ENCODE assay signal across 32 cellular contexts in the genomic region with DNA sequence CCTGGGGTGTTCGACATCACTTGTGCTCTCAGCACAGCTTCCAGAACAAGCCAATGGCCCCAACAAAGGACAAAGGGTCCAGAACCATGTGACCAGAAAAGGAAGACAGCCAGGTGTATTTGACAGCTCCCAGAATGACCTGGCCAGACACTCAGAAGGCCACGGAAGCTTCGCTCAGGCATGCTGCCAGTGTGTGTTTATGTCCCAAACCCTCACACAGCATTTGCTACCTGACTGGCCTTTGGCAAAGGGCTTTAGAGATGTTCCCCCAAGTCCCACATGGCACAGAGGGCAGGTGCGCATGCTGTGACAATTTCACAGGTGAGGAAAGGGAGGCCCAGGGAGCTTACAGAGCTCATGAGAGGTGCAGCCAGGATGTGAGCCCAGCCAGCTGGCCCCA.
"Had no signal": no experiment of that assay in that cellular context is flagged by ENCODE, and none has a peak within 500 bp of the region (broad histone marks: within the 10 kb centered on the region; RNA-seq: fewer than 3 reads in every experiment).

No MANE protein-coding gene starts in this region.

- H3K4me1 Mint-ChIP-seq: activated B cell treated with CpG ODN at 0.5 μM for 24 hours; activated naive CD4-positive, alpha-beta T cell treated with anti-CD3 and anti-CD28 coated beads, Interleukin-2, amount 10 ng/mL, durations not matched to agents 7 days and 5 days; central memory CD8-positive, alpha-beta T cell; T-helper 17 cell had no signal

- H3K27ac ChIP-seq: brain microvascular endothelial cell, epithelial cell of prostate, esophagus squamous epithelium, WERI-Rb-1 had no signal

- H3K9me3 ChIP-seq: esophagus squamous epithelium had no signal

- DNase-seq: activated B cell treated with CpG ODN at 0.5 μM for 24 hours; activated CD4-positive, alpha-beta T cell treated with anti-CD3 and anti-CD28 coated beads for 48 hours; activated CD4-positive, alpha-beta T cell treated with anti-CD3 and anti-CD28 coated beads, Interleukin-2, amount 50 U/mL, for 1 hour; activated CD4-positive, alpha-beta T cell treated with anti-CD3 and anti-CD28 coated beads, Interleukin-2, amount 50 U/mL, for 48 hours; activated CD8-positive, alpha-beta memory T cell treated with anti-CD3 and anti-CD28 coated beads for 24 hours; activated CD8-positive, alpha-beta T cell treated with anti-CD3 and anti-CD28 coated beads for 36 hours; activated gamma-delta T cell; activated naive CD4-positive, alpha-beta T cell; activated naive CD4-positive, alpha-beta T cell treated with anti-CD3 and anti-CD28 coated beads, Interleukin-2, amount 10 ng/mL, durations not matched to agents 7 days and 5 days; activated T-cell treated with anti-CD3 and anti-CD28 coated beads, Interleukin-2, amount 50 U/mL, for 4 hours; amniotic stem cell; anterior cingulate cortex; brain microvascular endothelial cell; cortex of kidney; effector CD8-positive, alpha-beta T cell; esophagus squamous epithelium; foreskin melanocyte; hippocampal formation; T-helper 1 cell; T-helper 17 cell; T1000; WERI-Rb-1 had no signal

- H3K27me3 Mint-ChIP-seq: activated B cell treated with CpG ODN at 0.5 μM for 24 hours; activated CD8-positive, alpha-beta T cell treated with anti-CD3 and anti-CD28 coated beads for 36 hours; activated naive CD4-positive, alpha-beta T cell treated with anti-CD3 and anti-CD28 coated beads, Interleukin-2, amount 10 ng/mL, durations not matched to agents 7 days and 5 days; activated naive CD8-positive, alpha-beta T cell; central memory CD8-positive, alpha-beta T cell; T-helper 17 cell had no signal

- H3K36me3 ChIP-seq: brain microvascular endothelial cell, WERI-Rb-1 had no signal

- H3K9me3 Mint-ChIP-seq: activated B cell treated with CpG ODN at 0.5 μM for 24 hours; activated CD8-positive, alpha-beta T cell treated with anti-CD3 and anti-CD28 coated beads for 36 hours; activated naive CD4-positive, alpha-beta T cell treated with anti-CD3 and anti-CD28 coated beads, Interleukin-2, amount 10 ng/mL, durations not matched to agents 7 days and 5 days; activated T-cell treated with anti-CD3 and anti-CD28 coated beads, Interleukin-2, amount 50 U/mL, for 4 hours; central memory CD8-positive, alpha-beta T cell; T-helper 2 cell treated with Interferon-gamma antibody and Interleukin-4, amounts not matched to agents 5 μg/mL and 100 μg/mL, for 36 hours had no signal

- H3K27ac Mint-ChIP-seq: activated B cell treated with CpG ODN at 0.5 μM for 24 hours; activated CD8-positive, alpha-beta T cell treated with anti-CD3 and anti-CD28 coated beads for 36 hours; activated naive CD4-positive, alpha-beta T cell treated with anti-CD3 and anti-CD28 coated beads, Interleukin-2, amount 10 ng/mL, durations not matched to agents 7 days and 5 days; activated naive CD8-positive, alpha-beta T cell; T-helper 17 cell; T-helper 2 cell treated with Interferon-gamma antibody and Interleukin-4, amounts not matched to agents 5 μg/mL and 100 μg/mL, for 36 hours had no signal

- FAIRE-seq: astrocyte, bronchial epithelial cell, colon, endometrium, endothelial cell of umbilical vein had no signal

- H3K27me3 ChIP-seq: brain microvascular endothelial cell, esophagus squamous epithelium had no signal

- H3K4me1 ChIP-seq: esophagus squamous epithelium had no signal

- H3K4me3 ChIP-seq: esophagus squamous epithelium had no signal

- H3K36me3 Mint-ChIP-seq: activated naive CD4-positive, alpha-beta T cell treated with anti-CD3 and anti-CD28 coated beads, Interleukin-2, amount 10 ng/mL, durations not matched to agents 7 days and 5 days had no signal

- ATAC-seq: activated CD4-positive, CD25-positive, alpha-beta regulatory T cell treated with anti-CD3 and anti-CD28 coated beads, Interleukin-2, amount 50 U/mL, for 24 hours; activated CD8-positive, alpha-beta T cell treated with anti-CD3 and anti-CD28 coated beads for 36 hours; activated T-cell treated with anti-CD3 and anti-CD28 coated beads, Interleukin-2, amount 50 U/mL, for 4 hours; T-helper 17 cell had no signal

- H3K4me3 Mint-ChIP-seq: activated B cell treated with CpG ODN at 0.5 μM for 24 hours; activated CD8-positive, alpha-beta T cell treated with anti-CD3 and anti-CD28 coated beads for 36 hours; activated naive CD4-positive, alpha-beta T cell treated with anti-CD3 and anti-CD28 coated beads, Interleukin-2, amount 10 ng/mL, durations not matched to agents 7 days and 5 days; activated naive CD8-positive, alpha-beta T cell; activated T-cell treated with anti-CD3 and anti-CD28 coated beads, Interleukin-2, amount 50 U/mL, for 4 hours; central memory CD8-positive, alpha-beta T cell; T-helper 17 cell; T-helper 2 cell treated with Interferon-gamma antibody and Interleukin-4, amounts not matched to agents 5 μg/mL and 100 μg/mL, for 36 hours had no signal
